ENCODE assay signal across 12 cellular contexts in the genomic region with DNA sequence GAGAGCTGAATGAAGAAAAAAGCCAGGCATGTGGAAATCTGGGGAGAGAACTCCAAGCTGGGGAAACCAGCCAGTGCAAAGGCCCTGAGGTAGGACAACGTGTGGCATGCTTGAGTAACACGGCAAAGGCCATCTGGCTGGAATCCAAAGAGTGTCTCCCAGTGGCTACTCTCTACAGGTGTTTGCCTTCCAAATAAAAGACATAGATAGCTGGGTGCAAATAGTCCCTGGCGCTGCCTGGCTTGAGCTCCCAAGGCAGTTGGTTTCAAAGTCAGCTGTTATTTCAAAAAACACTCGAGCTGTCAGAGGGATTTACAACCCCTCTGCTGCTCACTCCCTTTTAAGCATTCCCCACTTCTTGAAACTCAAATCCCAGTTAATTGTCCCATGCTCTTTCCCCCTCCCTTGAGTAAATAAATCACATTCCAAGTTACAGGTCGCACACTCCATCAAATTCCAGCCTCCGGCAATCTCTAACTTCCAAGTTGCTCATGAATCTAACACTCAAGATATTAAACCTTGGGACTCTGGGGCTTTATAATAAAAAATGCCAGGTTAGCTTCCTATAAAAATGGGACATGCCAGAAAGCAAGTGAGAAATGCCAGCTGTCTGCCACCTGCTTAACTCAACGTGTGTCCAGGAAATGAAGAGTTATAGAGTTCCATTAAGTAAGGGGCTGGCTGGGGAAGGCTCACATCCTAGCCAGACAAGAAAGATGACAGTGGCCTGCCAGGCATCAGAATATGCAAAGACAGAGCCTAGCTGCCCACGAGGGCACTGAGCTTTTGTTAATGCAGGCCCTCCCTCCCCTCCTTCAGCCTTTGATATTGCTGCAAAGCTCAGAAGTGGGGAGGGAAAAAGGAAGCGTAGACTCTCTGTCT.
DNase-seq lines count a peak whose midpoint lies in the region; ATAC-seq, FAIRE-seq and TF ChIP-seq lines count a peak whose summit lies in the region.
"Had no signal": no experiment of that assay in that cellular context is flagged by ENCODE, and none has a peak within 500 bp of the region (broad histone marks: within the 10 kb centered on the region; RNA-seq: fewer than 3 reads in every experiment).

No MANE protein-coding gene starts in this region.

- peak; percentile 15 for TF ChIP-seq CTCF in liver (IDR thresholded peaks at IDR 0.05; ENCODE audit: low read depth, low read length, missing input control)

- peak; percentile 40 to 71 for TF ChIP-seq RAD21 in liver (IDR thresholded peaks at IDR 0.05)

- 35% methylated on average over 9 of the region's 9 CpGs for WGBS in liver

- no peaks in the 10 kb centered on the region for H3K36me3 ChIP-seq in liver (ENCODE audit: control insufficient read depth in 4 of 4, insufficient read depth in 3 of 4, low read depth in 1 of 4, low read length in 3 of 4)
- H3K36me3 ChIP-seq: SJCRH30 had no signal

- H3K27me3 ChIP-seq in liver (ENCODE audit: control insufficient read depth in 4 of 4, insufficient read depth in 4 of 4, low read length in 3 of 4), result no peaks in the 10 kb centered on the region
- H3K27me3 ChIP-seq: SJCRH30 had no signal

- peaks cover 11 to 50% (median 36%) of the 10 kb centered on the region in 4 donors for H3K4me1 ChIP-seq in liver (ENCODE audit: control insufficient read depth in 4 of 4, insufficient read depth in 4 of 4, low read length in 3 of 4)
- H3K4me1 ChIP-seq: SJCRH30 had no signal

- FAIRE-seq in urothelium cell line (lab: Jason Lieb, UNC), result no peak
- FAIRE-seq: G401.6 had no signal

- no peaks in the 10 kb centered on the region for H3K9me3 ChIP-seq in liver (ENCODE audit: control insufficient read depth in 4 of 4, low read length in 3 of 4)
- H3K9me3 ChIP-seq: mucosa of descending colon, SJCRH30 had no signal

- ATAC-seq in GM19023 (IDR thresholded peaks at IDR 0.05; ENCODE audit: unreplicated experiment) (no peak), HG03565 (IDR thresholded peaks at IDR 0.05; ENCODE audit: unreplicated experiment) (no peak)
- ATAC-seq: mucosa of descending colon had no signal

- DNase-seq in Caki2 (ENCODE audit: low read depth) (peak; percentile 89), NCI-H1105 treated with DMSO at 0.1 percent for 48 hours (lab: John Stamatoyannopoulos, UW) (peak; percentile 89), NCI-H774 (lab: John Stamatoyannopoulos, UW) (peak; percentile 76), ecto neural progenitor cell (ENCODE audit: low spot score) (no peak), urothelium cell line (ENCODE audit: low spot score) (no peak)
- DNase-seq: AML-193 had no signal

- H3K9ac ChIP-seq in liver (ENCODE audit: low read depth in 1 of 2, low read length in 2 of 2), result no peak overlapping the region

- H3K27ac ChIP-seq in liver (ENCODE audit: low read depth in 1 of 2, low read length in 2 of 2), result no peak overlapping the region
- H3K27ac ChIP-seq: SJCRH30 had no signal

- no peak overlapping the region for H3K4me3 ChIP-seq in liver (ENCODE audit: low read depth in 1 of 3, low read length in 3 of 3)
- H3K4me3 ChIP-seq: mucosa of descending colon, SJCRH30 had no signal

- in situ Hi-C loops in Caki2 (cut with HindIII; ENCODE audit: low pct_unique_long_range_greater_than_20kb, low sequenced_read_pairs), result no loop called here

TF ChIP-seq in liver, 16 proteins besides CTCF, POLR2A, EP300 and RAD21:
- TF ChIP-seq, protein P1, sequence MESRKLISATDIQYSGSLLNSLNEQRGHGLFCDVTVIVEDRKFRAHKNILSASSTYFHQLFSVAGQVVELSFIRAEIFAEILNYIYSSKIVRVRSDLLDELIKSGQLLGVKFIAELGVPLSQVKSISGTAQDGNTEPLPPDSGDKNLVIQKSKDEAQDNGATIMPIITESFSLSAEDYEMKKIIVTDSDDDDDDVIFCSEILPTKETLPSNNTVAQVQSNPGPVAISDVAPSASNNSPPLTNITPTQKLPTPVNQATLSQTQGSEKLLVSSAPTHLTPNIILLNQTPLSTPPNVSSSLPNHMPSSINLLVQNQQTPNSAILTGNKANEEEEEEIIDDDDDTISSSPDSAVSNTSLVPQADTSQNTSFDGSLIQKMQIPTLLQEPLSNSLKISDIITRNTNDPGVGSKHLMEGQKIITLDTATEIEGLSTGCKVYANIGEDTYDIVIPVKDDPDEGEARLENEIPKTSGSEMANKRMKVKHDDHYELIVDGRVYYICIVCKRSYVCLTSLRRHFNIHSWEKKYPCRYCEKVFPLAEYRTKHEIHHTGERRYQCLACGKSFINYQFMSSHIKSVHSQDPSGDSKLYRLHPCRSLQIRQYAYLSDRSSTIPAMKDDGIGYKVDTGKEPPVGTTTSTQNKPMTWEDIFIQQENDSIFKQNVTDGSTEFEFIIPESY (IDR thresholded peaks at IDR 0.05), result peak; percentile 66
- TF ChIP-seq YY1 (IDR thresholded peaks at IDR 0.05) (peak; percentile 66), HNF4G (IDR thresholded peaks at IDR 0.05) (peak; percentile 78), NR2F2 (IDR thresholded peaks at IDR 0.05) (no peak), EGR1 (IDR thresholded peaks at IDR 0.05; ENCODE audit: low read depth in 2 of 2) (peak in 1 of 2 donors; percentile 22), TAF1 (conservative IDR thresholded peaks at IDR 0.05) (no peak), FOXA2 (IDR thresholded peaks at IDR 0.05) (peak; percentile 55), FOXA1 (IDR thresholded peaks at IDR 0.05) (no peak), GABPA (IDR thresholded peaks at IDR 0.05 in 1 of 2, conservative IDR thresholded peaks at IDR 0.05 in 1 of 2) (no peak), RXRA (IDR thresholded peaks at IDR 0.05) (peak; percentile 74 to 87), SP1 (IDR thresholded peaks at IDR 0.05) (peak; percentile 59), HNF4A (conservative IDR thresholded peaks at IDR 0.05) (peak; percentile 92 to 93), JUND (IDR thresholded peaks at IDR 0.05) (peak; percentile 55 to 86)
- TF ChIP-seq, protein P2, sequence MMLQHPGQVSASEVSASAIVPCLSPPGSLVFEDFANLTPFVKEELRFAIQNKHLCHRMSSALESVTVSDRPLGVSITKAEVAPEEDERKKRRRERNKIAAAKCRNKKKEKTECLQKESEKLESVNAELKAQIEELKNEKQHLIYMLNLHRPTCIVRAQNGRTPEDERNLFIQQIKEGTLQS (IDR thresholded peaks at IDR 0.05), result no peak
- TF ChIP-seq, protein P3, sequence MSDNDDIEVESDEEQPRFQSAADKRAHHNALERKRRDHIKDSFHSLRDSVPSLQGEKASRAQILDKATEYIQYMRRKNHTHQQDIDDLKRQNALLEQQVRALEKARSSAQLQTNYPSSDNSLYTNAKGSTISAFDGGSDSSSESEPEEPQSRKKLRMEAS (IDR thresholded peaks at IDR 0.05), result peak; percentile 86
- TF ChIP-seq, protein P4, sequence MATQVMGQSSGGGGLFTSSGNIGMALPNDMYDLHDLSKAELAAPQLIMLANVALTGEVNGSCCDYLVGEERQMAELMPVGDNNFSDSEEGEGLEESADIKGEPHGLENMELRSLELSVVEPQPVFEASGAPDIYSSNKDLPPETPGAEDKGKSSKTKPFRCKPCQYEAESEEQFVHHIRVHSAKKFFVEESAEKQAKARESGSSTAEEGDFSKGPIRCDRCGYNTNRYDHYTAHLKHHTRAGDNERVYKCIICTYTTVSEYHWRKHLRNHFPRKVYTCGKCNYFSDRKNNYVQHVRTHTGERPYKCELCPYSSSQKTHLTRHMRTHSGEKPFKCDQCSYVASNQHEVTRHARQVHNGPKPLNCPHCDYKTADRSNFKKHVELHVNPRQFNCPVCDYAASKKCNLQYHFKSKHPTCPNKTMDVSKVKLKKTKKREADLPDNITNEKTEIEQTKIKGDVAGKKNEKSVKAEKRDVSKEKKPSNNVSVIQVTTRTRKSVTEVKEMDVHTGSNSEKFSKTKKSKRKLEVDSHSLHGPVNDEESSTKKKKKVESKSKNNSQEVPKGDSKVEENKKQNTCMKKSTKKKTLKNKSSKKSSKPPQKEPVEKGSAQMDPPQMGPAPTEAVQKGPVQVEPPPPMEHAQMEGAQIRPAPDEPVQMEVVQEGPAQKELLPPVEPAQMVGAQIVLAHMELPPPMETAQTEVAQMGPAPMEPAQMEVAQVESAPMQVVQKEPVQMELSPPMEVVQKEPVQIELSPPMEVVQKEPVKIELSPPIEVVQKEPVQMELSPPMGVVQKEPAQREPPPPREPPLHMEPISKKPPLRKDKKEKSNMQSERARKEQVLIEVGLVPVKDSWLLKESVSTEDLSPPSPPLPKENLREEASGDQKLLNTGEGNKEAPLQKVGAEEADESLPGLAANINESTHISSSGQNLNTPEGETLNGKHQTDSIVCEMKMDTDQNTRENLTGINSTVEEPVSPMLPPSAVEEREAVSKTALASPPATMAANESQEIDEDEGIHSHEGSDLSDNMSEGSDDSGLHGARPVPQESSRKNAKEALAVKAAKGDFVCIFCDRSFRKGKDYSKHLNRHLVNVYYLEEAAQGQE (IDR thresholded peaks at IDR 0.05), result peak; percentile 82

Comparison
In these comparisons a context has a peak if more than half of its experiments do, and no peak if none do; other contexts are left out.
1. DNase-seq: peak in Caki2 (single experiment), NCI-H1105 treated with DMSO at 0.1 percent for 48 hours (single experiment) and NCI-H774 (single experiment); none in ecto neural progenitor cell (single experiment) and urothelium cell line (single experiment).